Comparison of ENCODE assay signal across 11 cellular contexts in genomic region chr4:2805712-2806391, GRCh38. TPM values are rescaled to one million over a fixed set of nuclear protein-coding genes. Genes with fewer than 3 reads are reported as not detected.
DNase-seq lines count a peak whose midpoint lies in the region; ATAC-seq and TF ChIP-seq lines count a peak whose summit lies in the region.
"Had no signal": no experiment of that assay in that cellular context is flagged by ENCODE, and none has a peak within 500 bp of the region (broad histone marks: within the 10 kb centered on the region; RNA-seq: fewer than 3 reads in every experiment).

No MANE protein-coding gene starts in this region.

- H3K27ac ChIP-seq in left ventricle myocardium inferior (replicated peaks), result peak overlapping the region; percentile 89
- H3K27ac ChIP-seq in psoas muscle, result no peak overlapping the region
- H3K27ac ChIP-seq in SK-N-SH (ENCODE audit: low read depth in 2 of 2, low read length in 1 of 2), result peak overlapping the region in 1 of 2 experiments; percentile 47; a peak in 1 of 4 replicates

- H3K27me3 ChIP-seq in adipocyte (replicated peaks; ENCODE audit: control insufficient read depth, insufficient read depth, low read length) (no peaks in the 10 kb centered on the region), left ventricle myocardium inferior (ENCODE audit: low read depth) (no peaks in the 10 kb centered on the region), psoas muscle (ENCODE audit: insufficient read depth in 3 of 3, low read length in 2 of 3) (no peaks in the 10 kb centered on the region), SK-N-SH (ENCODE audit: insufficient read depth) (no peaks in the 10 kb centered on the region)

- no peak overlapping the region for H2AFZ ChIP-seq in SK-N-SH (ENCODE audit: low read depth)

- no peaks in the 10 kb centered on the region for H3K79me2 ChIP-seq in SK-N-SH (ENCODE audit: insufficient read depth)

- H3K4me1 ChIP-seq in adipocyte (ENCODE audit: control insufficient read depth, insufficient read depth, low read length) (peaks cover 69% of the 10 kb centered on the region), left ventricle myocardium inferior (peaks cover 94% of the 10 kb centered on the region), psoas muscle (peaks cover 53% of the 10 kb centered on the region), SK-N-SH (ENCODE audit: control insufficient read depth in 1 of 2, insufficient read depth in 2 of 2, low read depth in 1 of 2, low read length in 1 of 2) (peaks cover 0 to 50% of the 10 kb centered on the region in 2 experiments; a peak in 1 of 4 replicates)
- H3K4me1 ChIP-seq: HAP-1 had no signal

- H3K27me3 Mint-ChIP-seq in CD14-positive monocyte (ENCODE audit: low read depth in 3 of 3), result peaks cover 0 to 2% (median 2%) of the 10 kb centered on the region in 3 donors
- H3K27me3 Mint-ChIP-seq: central memory CD8-positive, alpha-beta T cell had no signal

- peak overlapping the region; percentile 79 to 98 (median 91) for H3K27ac Mint-ChIP-seq in CD14-positive monocyte

- H3K4me3 ChIP-seq in adipocyte (ENCODE audit: low read length) (peak overlapping the region; percentile 19), left ventricle myocardium inferior (peak overlapping the region; percentile 45), psoas muscle (no peak overlapping the region), SK-N-SH (ENCODE audit: low read depth in 2 of 2, low read length in 1 of 2) (no peak overlapping the region)
- H3K4me3 ChIP-seq: HAP-1 had no signal

- peaks cover 44 to 74% of the 10 kb centered on the region in 2 donors for H3K36me3 Mint-ChIP-seq in CD14-positive monocyte

- DNase-seq in CD14-positive monocyte (ENCODE audit: low spot score), result no peak
- no peak for DNase-seq in adipocyte (ENCODE audit: low read depth)
- peak; percentile 80 for DNase-seq in left ventricle myocardium inferior
- peak; percentile 57 to 74 for DNase-seq in psoas muscle
- DNase-seq in HK-2 (ENCODE audit: unreplicated experiment), result no peak
- no peak for DNase-seq in NCI-H1105 treated with DMSO at 0.1 percent for 48 hours (lab: John Stamatoyannopoulos, UW)
- no peak for DNase-seq in SK-N-SH
- DNase-seq: stimulated activated CD4-positive, alpha-beta T cell treated with anti-CD3 and anti-CD28 coated beads, Interleukin-2, amount 100 ng/mL, for 48 hours had no signal

- no peaks in the 10 kb centered on the region for H4K20me1 ChIP-seq in SK-N-SH (ENCODE audit: insufficient read depth)

- CTCF ChIA-PET in SK-N-SH (lab: Yijun Ruan, JAX), result no interaction called here

- no peak overlapping the region for H3K4me2 ChIP-seq in SK-N-SH

- no peak for TF ChIP-seq RAD21 in SK-N-SH (IDR thresholded peaks at IDR 0.05; ENCODE audit: low read length)

- no peak for TF ChIP-seq EP300 in SK-N-SH (IDR thresholded peaks at IDR 0.05; ENCODE audit: borderline replicate concordance in 1 of 2, low read depth in 1 of 2, low read length in 1 of 2)

- peak overlapping the region; percentile 55 to 83 for H3K4me3 Mint-ChIP-seq in CD14-positive monocyte
- H3K4me3 Mint-ChIP-seq: central memory CD8-positive, alpha-beta T cell had no signal

- no peaks in the 10 kb centered on the region for H3K9me3 Mint-ChIP-seq in CD14-positive monocyte
- H3K9me3 Mint-ChIP-seq: central memory CD8-positive, alpha-beta T cell had no signal

- H3K36me3 ChIP-seq in adipocyte (ENCODE audit: control insufficient read depth, insufficient read depth, low read length, severe bottlenecking) (no peaks in the 10 kb centered on the region), left ventricle myocardium inferior (no peaks in the 10 kb centered on the region), psoas muscle (ENCODE audit: insufficient read depth in 1 of 2, low read depth in 1 of 2) (no peaks in the 10 kb centered on the region), SK-N-SH (replicated peaks in 1 of 2; ENCODE audit: control insufficient read depth in 1 of 2, insufficient read depth in 2 of 2, low read length in 1 of 2) (no peaks in the 10 kb centered on the region)
- H3K36me3 ChIP-seq: HAP-1 had no signal

- 66 to 69% (median 68%) methylated on average over 21 of the region's 21 CpGs for WGBS in psoas muscle, 3 donors
- 93% methylated on average over 12 of the region's 21 CpGs for WGBS in SK-N-SH (ENCODE audit: low lambda C conversion rate)

- peak in 2 of 4 donors; percentile 5 to 8 for ATAC-seq in psoas muscle
- no peak for ATAC-seq in HG03095 (IDR thresholded peaks at IDR 0.05; ENCODE audit: unreplicated experiment)

- POLR2A ChIA-PET in SK-N-SH (lab: Yijun Ruan, JAX), result no interaction called here

- TF ChIP-seq CTCF in CD14-positive monocyte (IDR thresholded peaks at IDR 0.05), result no peak
- TF ChIP-seq CTCF in left ventricle myocardium inferior (IDR thresholded peaks at IDR 0.05; ENCODE audit: borderline replicate concordance), result no peak
- no peak for TF ChIP-seq CTCF in psoas muscle (IDR thresholded peaks at IDR 0.05)
- TF ChIP-seq CTCF in SK-N-SH (IDR thresholded peaks at IDR 0.05), result no peak

- intact Hi-C loops in CD14-positive monocyte (cut with micrococcal nuclease), result no loop called here
- intact Hi-C loops in left ventricle myocardium inferior (cut with micrococcal nuclease), result no loop called here
- intact Hi-C loops in psoas muscle (cut with DNase I), result no loop called here

- H3K4me1 Mint-ChIP-seq in CD14-positive monocyte, result peaks cover 85% of the 10 kb centered on the region

- peaks cover 4% of the 10 kb centered on the region for H3F3A ChIP-seq in SK-N-SH (replicated peaks; ENCODE audit: insufficient read depth)

- peak overlapping the region; percentile 73 for H3K9ac ChIP-seq in adipocyte (ENCODE audit: low read length)
- no peak overlapping the region for H3K9ac ChIP-seq in SK-N-SH

- no peaks in the 10 kb centered on the region for H3K9me2 ChIP-seq in SK-N-SH

- no peaks in the 10 kb centered on the region for H3K9me3 ChIP-seq in adipocyte (ENCODE audit: control insufficient read depth, low read length)
- no peaks in the 10 kb centered on the region for H3K9me3 ChIP-seq in left ventricle myocardium inferior (replicated peaks)
- H3K9me3 ChIP-seq in psoas muscle, result no peaks in the 10 kb centered on the region
- H3K9me3 ChIP-seq in SK-N-SH, result no peaks in the 10 kb centered on the region
- H3K9me3 ChIP-seq: HAP-1 had no signal

TF ChIP-seq in SK-N-SH, 30 proteins besides CTCF, POLR2A, EP300 and RAD21:
- TF ChIP-seq EZH2phosphoT487 (IDR thresholded peaks at IDR 0.05; ENCODE audit: borderline replicate concordance, low read depth), result no peak
TF ChIP-seq in SK-N-SH: peak in this region for 0.

RNA-seq across cellular contexts. Expression of gene SH3BP2, which starts 13.0 kb away (rescaled TPM):
- polyA plus RNA-seq in CD14-positive monocyte (10 to 100 TPM; 19.1 to 26.9 TPM), psoas muscle (10 to 100 TPM in 1 of 3 donors, 1 to 10 TPM in 2; 7.1 to 13.1 (median 8.0) TPM), SK-N-SH (2012; rRNA removed) (25.2 and 26.8 TPM in 2 replicates)
- total RNA-seq in left ventricle myocardium inferior (24.7 TPM), psoas muscle (10 to 100 TPM; 12.4 to 18.1 (median 13.9) TPM)
- polyA plus RNA-seq in SK-N-SH (2012; cell fraction: cytosol; rRNA removed), result 5.6 and 8.5 TPM in 2 replicates
- polyA plus RNA-seq in SK-N-SH (2012; cell fraction: nucleus; rRNA removed), result 132 and 143 TPM in 2 replicates

RNA-seq across cellular contexts. Expression of gene ADD1, which starts 37.8 kb away (rescaled TPM):
- polyA plus RNA-seq in CD14-positive monocyte (100 to 1,000 TPM in 1 of 2 donors, 10 to 100 TPM in 1; 76.1 to 103 TPM), psoas muscle (100 to 1,000 TPM; 124 to 224 (median 126) TPM), SK-N-SH (2012; rRNA removed) (97.0 and 155 TPM in 2 replicates)
- total RNA-seq in left ventricle myocardium inferior (212 TPM), psoas muscle (100 to 1,000 TPM; 163 to 214 (median 187) TPM)
- 100 and 114 TPM in 2 replicates for polyA plus RNA-seq in SK-N-SH (2012; cell fraction: cytosol; rRNA removed)
- 317 and 506 TPM in 2 replicates for polyA plus RNA-seq in SK-N-SH (2012; cell fraction: nucleus; rRNA removed)

RNA-seq across cellular contexts. Expression of gene TNIP2, which starts 49.7 kb away (rescaled TPM):
- polyA plus RNA-seq in CD14-positive monocyte, result 10 to 100 TPM; 27.6 to 28.2 TPM
- 19.4 TPM for total RNA-seq in left ventricle myocardium inferior
- total RNA-seq in psoas muscle, result 10 to 100 TPM; 16.3 to 44.6 (median 32.4) TPM
- 10 to 100 TPM; 45.9 to 66.2 (median 59.5) TPM for polyA plus RNA-seq in psoas muscle
- 68.2 and 78.9 TPM in 2 replicates for polyA plus RNA-seq in SK-N-SH (2012; rRNA removed)
- polyA plus RNA-seq in SK-N-SH (2012; cell fraction: cytosol; rRNA removed), result 47.4 and 57.1 TPM in 2 replicates
- 175 and 261 TPM in 2 replicates for polyA plus RNA-seq in SK-N-SH (2012; cell fraction: nucleus; rRNA removed)

Comparison
In these comparisons a context has a peak if more than half of its experiments do, and no peak if none do; other contexts are left out.
1. DNase-seq: peak in left ventricle myocardium inferior (single experiment) and psoas muscle (2 of 2); none in CD14-positive monocyte (single experiment), adipocyte (single experiment), HK-2 (single experiment), NCI-H1105 treated with DMSO at 0.1 percent for 48 hours (single experiment) and SK-N-SH (single experiment).
2. H3K4me3 ChIP-seq: peak in adipocyte (single experiment) and left ventricle myocardium inferior (single experiment); none in psoas muscle (single experiment) and SK-N-SH (0 of 2).